Comparison of ENCODE assay signal across 17 cellular contexts in the genomic region with DNA sequence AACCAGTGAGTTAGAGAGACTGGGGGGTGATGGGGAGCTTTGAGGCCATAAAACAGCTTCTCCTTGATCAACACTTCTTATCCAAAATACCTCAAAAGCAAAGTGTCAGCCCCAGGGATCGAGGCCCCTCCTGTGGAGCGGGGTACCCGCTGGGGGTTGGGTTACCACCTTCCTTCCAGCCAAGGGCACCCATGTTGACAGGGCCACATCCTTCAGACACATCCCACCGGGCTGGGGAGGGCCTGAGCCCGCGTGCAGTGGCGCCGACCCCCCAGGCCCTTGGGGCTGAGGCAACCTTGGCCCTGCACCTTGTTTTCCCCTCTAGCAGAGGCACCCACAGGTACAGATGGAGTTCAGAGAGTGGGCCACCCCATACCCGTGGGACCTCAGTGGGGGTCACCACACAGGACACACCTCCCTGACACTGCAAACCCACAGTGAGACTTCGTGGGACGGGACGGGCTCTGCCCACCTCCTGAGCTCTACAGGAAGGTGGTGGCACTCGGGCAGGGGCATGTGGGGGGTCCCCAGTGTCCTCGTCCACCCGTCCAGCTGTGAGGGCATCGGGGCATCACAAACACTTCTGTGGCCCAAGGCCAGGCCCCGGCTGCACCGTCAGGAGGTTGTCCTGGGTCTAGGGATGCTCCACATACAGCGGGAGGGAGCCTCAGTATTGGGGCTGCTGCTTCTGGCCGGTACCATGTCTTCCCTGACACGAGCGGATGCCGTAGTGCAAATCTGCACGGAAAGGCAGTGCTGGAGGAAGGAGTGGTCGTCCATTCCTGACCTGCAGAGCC.
"Had no signal": no experiment of that assay in that cellular context is flagged by ENCODE, and none has a peak within 500 bp of the region (broad histone marks: within the 10 kb centered on the region; RNA-seq: fewer than 3 reads in every experiment).

No MANE protein-coding gene starts in this region.

- H3K4me1 Mint-ChIP-seq: central memory CD8-positive, alpha-beta T cell; natural killer cell; neural crest cell; stimulated activated naive B cell treated with anti-CD40 and anti-IgM and Interleukin-4, amounts not matched to agents 10 μg/mL and 1 μg/mL and 100 μg/mL, for 72 hours; stimulated activated naive CD8-positive, alpha-beta T cell treated with anti-CD3 and anti-CD28 coated beads, Interleukin-15, amount 100 ng/mL, for 72 hours had no signal

- H3K27me3 Mint-ChIP-seq: central memory CD8-positive, alpha-beta T cell had no signal

- H3K4me3 ChIP-seq: pancreas, prostate gland, testis, transverse colon had no signal

- H3K36me3 Mint-ChIP-seq: natural killer cell; stimulated activated naive B cell treated with anti-CD40 and anti-IgM and Interleukin-4, amounts not matched to agents 10 μg/mL and 1 μg/mL and 100 μg/mL, for 72 hours had no signal

- H3K27ac ChIP-seq: pancreas, prostate gland, testis, transverse colon had no signal

- ATAC-seq: esophagus mucosa; natural killer cell; pancreas; sciatic nerve; stimulated activated naive B cell treated with anti-CD40 and anti-IgM and Interleukin-4, amounts not matched to agents 10 μg/mL and 1 μg/mL and 100 μg/mL, for 72 hours; stimulated activated naive CD8-positive, alpha-beta T cell treated with anti-CD3 and anti-CD28 coated beads, Interleukin-15, amount 100 ng/mL, for 72 hours had no signal

- H3K36me3 ChIP-seq: pancreas, prostate gland, transverse colon had no signal

- DNase-seq: effector memory CD4-positive, alpha-beta T cell; islet precursor cell; mammary epithelial cell; natural killer cell; nucleus accumbens; stimulated activated CD4-positive, alpha-beta T cell treated with anti-CD3 and anti-CD28 coated beads, Interleukin-2, amount 100 ng/mL, for 24 hours; stimulated activated CD4-positive, alpha-beta T cell treated with anti-CD3 and anti-CD28 coated beads, Interleukin-4, amount 100 ng/mL, for 4 hours; stimulated activated naive B cell treated with anti-CD40 and anti-IgM and Interleukin-4, amounts not matched to agents 10 μg/mL and 1 μg/mL and 100 μg/mL, for 72 hours; stimulated activated naive CD8-positive, alpha-beta T cell treated with anti-CD3 and anti-CD28 coated beads, Interleukin-15, amount 100 ng/mL, for 72 hours; testis; transverse colon had no signal

- H3K27ac Mint-ChIP-seq: natural killer cell; stimulated activated naive B cell treated with anti-CD40 and anti-IgM and Interleukin-4, amounts not matched to agents 10 μg/mL and 1 μg/mL and 100 μg/mL, for 72 hours; stimulated activated naive CD8-positive, alpha-beta T cell treated with anti-CD3 and anti-CD28 coated beads, Interleukin-15, amount 100 ng/mL, for 72 hours had no signal

- H3K9me3 ChIP-seq: pancreas, prostate gland, testis, transverse colon had no signal

- H3K4me1 ChIP-seq: pancreas, prostate gland, testis, transverse colon had no signal

- H3K4me3 Mint-ChIP-seq: central memory CD8-positive, alpha-beta T cell; natural killer cell; neural crest cell; stimulated activated naive B cell treated with anti-CD40 and anti-IgM and Interleukin-4, amounts not matched to agents 10 μg/mL and 1 μg/mL and 100 μg/mL, for 72 hours; stimulated activated naive CD8-positive, alpha-beta T cell treated with anti-CD3 and anti-CD28 coated beads, Interleukin-15, amount 100 ng/mL, for 72 hours had no signal

- H3K27me3 ChIP-seq: pancreas, testis, transverse colon had no signal

- H3K9me3 Mint-ChIP-seq: central memory CD8-positive, alpha-beta T cell; natural killer cell; neural crest cell; stimulated activated naive B cell treated with anti-CD40 and anti-IgM and Interleukin-4, amounts not matched to agents 10 μg/mL and 1 μg/mL and 100 μg/mL, for 72 hours; stimulated activated naive CD8-positive, alpha-beta T cell treated with anti-CD3 and anti-CD28 coated beads, Interleukin-15, amount 100 ng/mL, for 72 hours had no signal
